In genomic region chr11:62449451-62449851, GRCh38 we compare ENCODE assay signal across 2 cellular contexts.
TF ChIP-seq lines count a peak whose summit lies in the region.

No MANE protein-coding gene starts in this region.

TF ChIP-seq in GM23338, 12 proteins besides CTCF, POLR2A, EP300 and RAD21:
- TF ChIP-seq STAT1 (IDR thresholded peaks at IDR 0.05; ENCODE audit: unreplicated experiment) (no peak), ZNF331 (CRISPR knock-in tag; IDR thresholded peaks at IDR 0.05; ENCODE audit: low read depth) (no peak), NANOG (IDR thresholded peaks at IDR 0.05; ENCODE audit: borderline replicate concordance) (no peak), JUNB (IDR thresholded peaks at IDR 0.05; ENCODE audit: unreplicated experiment) (no peak), CREB1 (CRISPR knock-in tag; IDR thresholded peaks at IDR 0.05; ENCODE audit: low read depth) (no peak), EZH2phosphoT487 (IDR thresholded peaks at IDR 0.05; ENCODE audit: unreplicated experiment) (no peak), EZH2 (IDR thresholded peaks at IDR 0.05; ENCODE audit: low read depth, unreplicated experiment) (no peak), ETS1 (IDR thresholded peaks at IDR 0.05) (no peak), ZNF114 (CRISPR knock-in tag; IDR thresholded peaks at IDR 0.05) (no peak), POLR2AphosphoS5 (IDR thresholded peaks at IDR 0.05; ENCODE audit: low read depth) (no peak)
- TF ChIP-seq, protein P1, sequence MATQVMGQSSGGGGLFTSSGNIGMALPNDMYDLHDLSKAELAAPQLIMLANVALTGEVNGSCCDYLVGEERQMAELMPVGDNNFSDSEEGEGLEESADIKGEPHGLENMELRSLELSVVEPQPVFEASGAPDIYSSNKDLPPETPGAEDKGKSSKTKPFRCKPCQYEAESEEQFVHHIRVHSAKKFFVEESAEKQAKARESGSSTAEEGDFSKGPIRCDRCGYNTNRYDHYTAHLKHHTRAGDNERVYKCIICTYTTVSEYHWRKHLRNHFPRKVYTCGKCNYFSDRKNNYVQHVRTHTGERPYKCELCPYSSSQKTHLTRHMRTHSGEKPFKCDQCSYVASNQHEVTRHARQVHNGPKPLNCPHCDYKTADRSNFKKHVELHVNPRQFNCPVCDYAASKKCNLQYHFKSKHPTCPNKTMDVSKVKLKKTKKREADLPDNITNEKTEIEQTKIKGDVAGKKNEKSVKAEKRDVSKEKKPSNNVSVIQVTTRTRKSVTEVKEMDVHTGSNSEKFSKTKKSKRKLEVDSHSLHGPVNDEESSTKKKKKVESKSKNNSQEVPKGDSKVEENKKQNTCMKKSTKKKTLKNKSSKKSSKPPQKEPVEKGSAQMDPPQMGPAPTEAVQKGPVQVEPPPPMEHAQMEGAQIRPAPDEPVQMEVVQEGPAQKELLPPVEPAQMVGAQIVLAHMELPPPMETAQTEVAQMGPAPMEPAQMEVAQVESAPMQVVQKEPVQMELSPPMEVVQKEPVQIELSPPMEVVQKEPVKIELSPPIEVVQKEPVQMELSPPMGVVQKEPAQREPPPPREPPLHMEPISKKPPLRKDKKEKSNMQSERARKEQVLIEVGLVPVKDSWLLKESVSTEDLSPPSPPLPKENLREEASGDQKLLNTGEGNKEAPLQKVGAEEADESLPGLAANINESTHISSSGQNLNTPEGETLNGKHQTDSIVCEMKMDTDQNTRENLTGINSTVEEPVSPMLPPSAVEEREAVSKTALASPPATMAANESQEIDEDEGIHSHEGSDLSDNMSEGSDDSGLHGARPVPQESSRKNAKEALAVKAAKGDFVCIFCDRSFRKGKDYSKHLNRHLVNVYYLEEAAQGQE (IDR thresholded peaks at IDR 0.05; ENCODE audit: unreplicated experiment): no peak
- TF ChIP-seq, protein P2, sequence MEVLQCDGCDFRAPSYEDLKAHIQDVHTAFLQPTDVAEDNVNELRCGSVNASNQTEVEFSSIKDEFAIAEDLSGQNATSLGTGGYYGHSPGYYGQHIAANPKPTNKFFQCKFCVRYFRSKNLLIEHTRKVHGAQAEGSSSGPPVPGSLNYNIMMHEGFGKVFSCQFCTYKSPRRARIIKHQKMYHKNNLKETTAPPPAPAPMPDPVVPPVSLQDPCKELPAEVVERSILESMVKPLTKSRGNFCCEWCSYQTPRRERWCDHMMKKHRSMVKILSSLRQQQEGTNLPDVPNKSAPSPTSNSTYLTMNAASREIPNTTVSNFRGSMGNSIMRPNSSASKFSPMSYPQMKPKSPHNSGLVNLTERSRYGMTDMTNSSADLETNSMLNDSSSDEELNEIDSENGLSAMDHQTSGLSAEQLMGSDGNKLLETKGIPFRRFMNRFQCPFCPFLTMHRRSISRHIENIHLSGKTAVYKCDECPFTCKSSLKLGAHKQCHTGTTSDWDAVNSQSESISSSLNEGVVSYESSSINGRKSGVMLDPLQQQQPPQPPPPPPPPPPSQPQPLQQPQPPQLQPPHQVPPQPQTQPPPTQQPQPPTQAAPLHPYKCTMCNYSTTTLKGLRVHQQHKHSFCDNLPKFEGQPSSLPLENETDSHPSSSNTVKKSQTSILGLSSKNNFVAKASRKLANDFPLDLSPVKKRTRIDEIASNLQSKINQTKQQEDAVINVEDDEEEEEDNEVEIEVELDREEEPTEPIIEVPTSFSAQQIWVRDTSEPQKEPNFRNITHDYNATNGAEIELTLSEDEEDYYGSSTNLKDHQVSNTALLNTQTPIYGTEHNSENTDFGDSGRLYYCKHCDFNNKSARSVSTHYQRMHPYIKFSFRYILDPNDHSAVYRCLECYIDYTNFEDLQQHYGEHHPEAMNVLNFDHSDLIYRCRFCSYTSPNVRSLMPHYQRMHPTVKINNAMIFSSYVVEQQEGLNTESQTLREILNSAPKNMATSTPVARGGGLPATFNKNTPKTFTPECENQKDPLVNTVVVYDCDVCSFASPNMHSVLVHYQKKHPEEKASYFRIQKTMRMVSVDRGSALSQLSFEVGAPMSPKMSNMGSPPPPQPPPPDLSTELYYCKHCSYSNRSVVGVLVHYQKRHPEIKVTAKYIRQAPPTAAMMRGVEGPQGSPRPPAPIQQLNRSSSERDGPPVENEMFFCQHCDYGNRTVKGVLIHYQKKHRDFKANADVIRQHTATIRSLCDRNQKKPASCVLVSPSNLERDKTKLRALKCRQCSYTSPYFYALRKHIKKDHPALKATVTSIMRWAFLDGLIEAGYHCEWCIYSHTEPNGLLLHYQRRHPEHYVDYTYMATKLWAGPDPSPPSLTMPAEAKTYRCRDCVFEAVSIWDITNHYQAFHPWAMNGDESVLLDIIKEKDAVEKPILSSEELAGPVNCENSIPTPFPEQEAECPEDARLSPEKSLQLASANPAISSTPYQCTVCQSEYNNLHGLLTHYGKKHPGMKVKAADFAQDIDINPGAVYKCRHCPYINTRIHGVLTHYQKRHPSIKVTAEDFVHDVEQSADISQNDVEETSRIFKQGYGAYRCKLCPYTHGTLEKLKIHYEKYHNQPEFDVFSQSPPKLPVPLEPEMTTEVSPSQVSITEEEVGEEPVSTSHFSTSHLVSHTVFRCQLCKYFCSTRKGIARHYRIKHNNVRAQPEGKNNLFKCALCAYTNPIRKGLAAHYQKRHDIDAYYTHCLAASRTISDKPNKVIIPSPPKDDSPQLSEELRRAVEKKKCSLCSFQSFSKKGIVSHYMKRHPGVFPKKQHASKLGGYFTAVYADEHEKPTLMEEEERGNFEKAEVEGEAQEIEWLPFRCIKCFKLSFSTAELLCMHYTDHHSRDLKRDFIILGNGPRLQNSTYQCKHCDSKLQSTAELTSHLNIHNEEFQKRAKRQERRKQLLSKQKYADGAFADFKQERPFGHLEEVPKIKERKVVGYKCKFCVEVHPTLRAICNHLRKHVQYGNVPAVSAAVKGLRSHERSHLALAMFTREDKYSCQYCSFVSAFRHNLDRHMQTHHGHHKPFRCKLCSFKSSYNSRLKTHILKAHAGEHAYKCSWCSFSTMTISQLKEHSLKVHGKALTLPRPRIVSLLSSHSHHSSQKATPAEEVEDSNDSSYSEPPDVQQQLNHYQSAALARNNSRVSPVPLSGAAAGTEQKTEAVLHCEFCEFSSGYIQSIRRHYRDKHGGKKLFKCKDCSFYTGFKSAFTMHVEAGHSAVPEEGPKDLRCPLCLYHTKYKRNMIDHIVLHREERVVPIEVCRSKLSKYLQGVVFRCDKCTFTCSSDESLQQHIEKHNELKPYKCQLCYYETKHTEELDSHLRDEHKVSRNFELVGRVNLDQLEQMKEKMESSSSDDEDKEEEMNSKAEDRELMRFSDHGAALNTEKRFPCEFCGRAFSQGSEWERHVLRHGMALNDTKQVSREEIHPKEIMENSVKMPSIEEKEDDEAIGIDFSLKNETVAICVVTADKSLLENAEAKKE (CRISPR knock-in tag; IDR thresholded peaks at IDR 0.05): no peak

TF ChIP-seq in GM12878, 131 proteins besides CTCF, POLR2A, EP300 and RAD21 (continues in another document):
- TF ChIP-seq SREBF1 (IDR thresholded peaks at IDR 0.05; ENCODE audit: low read length) (no peak), FOXM1 (IDR thresholded peaks at IDR 0.05; ENCODE audit: low read depth, low read length) (no peak), HCFC1 (IDR thresholded peaks at IDR 0.05; ENCODE audit: low read length) (no peak), PRDM15 (CRISPR knock-in tag; IDR thresholded peaks at IDR 0.05) (no peak), BCL3 (IDR thresholded peaks at IDR 0.05; ENCODE audit: borderline replicate concordance, insufficient read depth, low read depth, low read length, poor library complexity, severe bottlenecking) (no peak), ZNF24 (IDR thresholded peaks at IDR 0.05) (no peak), RAD51 (IDR thresholded peaks at IDR 0.05) (no peak), SMC3 (IDR thresholded peaks at IDR 0.05; ENCODE audit: borderline replicate concordance, low read length) (no peak), ZBED1 (IDR thresholded peaks at IDR 0.05; ENCODE audit: borderline replicate concordance) (no peak), RUNX3 (IDR thresholded peaks at IDR 0.05; ENCODE audit: low read length) (no peak), BHLHE40 (IDR thresholded peaks at IDR 0.05; ENCODE audit: borderline replicate concordance in 1 of 2, low read depth in 2 of 2, low read length in 1 of 2) (no peak)
- TF ChIP-seq, protein P3, sequence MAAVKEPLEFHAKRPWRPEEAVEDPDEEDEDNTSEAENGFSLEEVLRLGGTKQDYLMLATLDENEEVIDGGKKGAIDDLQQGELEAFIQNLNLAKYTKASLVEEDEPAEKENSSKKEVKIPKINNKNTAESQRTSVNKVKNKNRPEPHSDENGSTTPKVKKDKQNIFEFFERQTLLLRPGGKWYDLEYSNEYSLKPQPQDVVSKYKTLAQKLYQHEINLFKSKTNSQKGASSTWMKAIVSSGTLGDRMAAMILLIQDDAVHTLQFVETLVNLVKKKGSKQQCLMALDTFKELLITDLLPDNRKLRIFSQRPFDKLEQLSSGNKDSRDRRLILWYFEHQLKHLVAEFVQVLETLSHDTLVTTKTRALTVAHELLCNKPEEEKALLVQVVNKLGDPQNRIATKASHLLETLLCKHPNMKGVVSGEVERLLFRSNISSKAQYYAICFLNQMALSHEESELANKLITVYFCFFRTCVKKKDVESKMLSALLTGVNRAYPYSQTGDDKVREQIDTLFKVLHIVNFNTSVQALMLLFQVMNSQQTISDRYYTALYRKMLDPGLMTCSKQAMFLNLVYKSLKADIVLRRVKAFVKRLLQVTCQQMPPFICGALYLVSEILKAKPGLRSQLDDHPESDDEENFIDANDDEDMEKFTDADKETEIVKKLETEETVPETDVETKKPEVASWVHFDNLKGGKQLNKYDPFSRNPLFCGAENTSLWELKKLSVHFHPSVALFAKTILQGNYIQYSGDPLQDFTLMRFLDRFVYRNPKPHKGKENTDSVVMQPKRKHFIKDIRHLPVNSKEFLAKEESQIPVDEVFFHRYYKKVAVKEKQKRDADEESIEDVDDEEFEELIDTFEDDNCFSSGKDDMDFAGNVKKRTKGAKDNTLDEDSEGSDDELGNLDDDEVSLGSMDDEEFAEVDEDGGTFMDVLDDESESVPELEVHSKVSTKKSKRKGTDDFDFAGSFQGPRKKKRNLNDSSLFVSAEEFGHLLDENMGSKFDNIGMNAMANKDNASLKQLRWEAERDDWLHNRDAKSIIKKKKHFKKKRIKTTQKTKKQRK (IDR thresholded peaks at IDR 0.05; ENCODE audit: low read depth, low read length): no peak
- TF ChIP-seq, protein P4, sequence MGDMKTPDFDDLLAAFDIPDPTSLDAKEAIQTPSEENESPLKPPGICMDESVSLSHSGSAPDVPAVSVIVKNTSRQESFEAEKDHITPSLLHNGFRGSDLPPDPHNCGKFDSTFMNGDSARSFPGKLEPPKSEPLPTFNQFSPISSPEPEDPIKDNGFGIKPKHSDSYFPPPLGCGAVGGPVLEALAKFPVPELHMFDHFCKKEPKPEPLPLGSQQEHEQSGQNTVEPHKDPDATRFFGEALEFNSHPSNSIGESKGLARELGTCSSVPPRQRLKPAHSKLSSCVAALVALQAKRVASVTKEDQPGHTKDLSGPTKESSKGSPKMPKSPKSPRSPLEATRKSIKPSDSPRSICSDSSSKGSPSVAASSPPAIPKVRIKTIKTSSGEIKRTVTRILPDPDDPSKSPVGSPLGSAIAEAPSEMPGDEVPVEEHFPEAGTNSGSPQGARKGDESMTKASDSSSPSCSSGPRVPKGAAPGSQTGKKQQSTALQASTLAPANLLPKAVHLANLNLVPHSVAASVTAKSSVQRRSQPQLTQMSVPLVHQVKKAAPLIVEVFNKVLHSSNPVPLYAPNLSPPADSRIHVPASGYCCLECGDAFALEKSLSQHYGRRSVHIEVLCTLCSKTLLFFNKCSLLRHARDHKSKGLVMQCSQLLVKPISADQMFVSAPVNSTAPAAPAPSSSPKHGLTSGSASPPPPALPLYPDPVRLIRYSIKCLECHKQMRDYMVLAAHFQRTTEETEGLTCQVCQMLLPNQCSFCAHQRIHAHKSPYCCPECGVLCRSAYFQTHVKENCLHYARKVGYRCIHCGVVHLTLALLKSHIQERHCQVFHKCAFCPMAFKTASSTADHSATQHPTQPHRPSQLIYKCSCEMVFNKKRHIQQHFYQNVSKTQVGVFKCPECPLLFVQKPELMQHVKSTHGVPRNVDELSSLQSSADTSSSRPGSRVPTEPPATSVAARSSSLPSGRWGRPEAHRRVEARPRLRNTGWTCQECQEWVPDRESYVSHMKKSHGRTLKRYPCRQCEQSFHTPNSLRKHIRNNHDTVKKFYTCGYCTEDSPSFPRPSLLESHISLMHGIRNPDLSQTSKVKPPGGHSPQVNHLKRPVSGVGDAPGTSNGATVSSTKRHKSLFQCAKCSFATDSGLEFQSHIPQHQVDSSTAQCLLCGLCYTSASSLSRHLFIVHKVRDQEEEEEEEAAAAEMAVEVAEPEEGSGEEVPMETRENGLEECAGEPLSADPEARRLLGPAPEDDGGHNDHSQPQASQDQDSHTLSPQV (IDR thresholded peaks at IDR 0.05): no peak
- TF ChIP-seq, protein P5, sequence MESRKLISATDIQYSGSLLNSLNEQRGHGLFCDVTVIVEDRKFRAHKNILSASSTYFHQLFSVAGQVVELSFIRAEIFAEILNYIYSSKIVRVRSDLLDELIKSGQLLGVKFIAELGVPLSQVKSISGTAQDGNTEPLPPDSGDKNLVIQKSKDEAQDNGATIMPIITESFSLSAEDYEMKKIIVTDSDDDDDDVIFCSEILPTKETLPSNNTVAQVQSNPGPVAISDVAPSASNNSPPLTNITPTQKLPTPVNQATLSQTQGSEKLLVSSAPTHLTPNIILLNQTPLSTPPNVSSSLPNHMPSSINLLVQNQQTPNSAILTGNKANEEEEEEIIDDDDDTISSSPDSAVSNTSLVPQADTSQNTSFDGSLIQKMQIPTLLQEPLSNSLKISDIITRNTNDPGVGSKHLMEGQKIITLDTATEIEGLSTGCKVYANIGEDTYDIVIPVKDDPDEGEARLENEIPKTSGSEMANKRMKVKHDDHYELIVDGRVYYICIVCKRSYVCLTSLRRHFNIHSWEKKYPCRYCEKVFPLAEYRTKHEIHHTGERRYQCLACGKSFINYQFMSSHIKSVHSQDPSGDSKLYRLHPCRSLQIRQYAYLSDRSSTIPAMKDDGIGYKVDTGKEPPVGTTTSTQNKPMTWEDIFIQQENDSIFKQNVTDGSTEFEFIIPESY (IDR thresholded peaks at IDR 0.05): no peak
